1 cellular context compared by ENCODE assay signal in the genomic region with DNA sequence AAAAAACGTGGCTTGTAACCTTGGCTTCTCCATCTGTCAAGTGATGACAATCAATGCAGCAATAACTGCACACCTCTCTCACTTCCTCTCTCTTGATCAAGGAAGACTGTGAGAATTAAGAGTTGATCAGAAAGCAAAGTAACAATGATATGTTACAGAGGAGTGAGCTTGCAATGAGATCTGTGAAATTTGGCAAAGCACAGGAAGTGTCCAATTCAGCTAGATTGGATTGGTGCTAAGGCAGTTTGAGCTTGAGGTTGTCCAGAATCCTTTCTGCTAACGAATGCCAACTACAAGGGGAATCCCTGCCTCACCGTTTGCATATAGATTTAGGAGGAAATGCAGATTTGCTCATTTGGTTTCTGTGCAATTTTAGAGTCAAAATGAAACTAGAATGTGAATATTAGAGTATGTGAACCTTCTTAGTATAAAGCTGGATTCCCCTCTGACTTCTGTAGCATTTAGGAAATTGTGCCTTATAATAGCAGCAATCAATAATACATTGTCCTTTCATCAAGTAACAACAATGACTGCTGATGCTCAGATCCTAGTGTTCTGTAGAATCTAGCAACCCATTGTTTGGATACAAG.
TF ChIP-seq lines count a peak whose summit lies in the region.

No MANE protein-coding gene starts in this region.

TF ChIP-seq in GM23338, 12 proteins besides CTCF, POLR2A, EP300 and RAD21 (continued from another document):
- TF ChIP-seq, protein P1, sequence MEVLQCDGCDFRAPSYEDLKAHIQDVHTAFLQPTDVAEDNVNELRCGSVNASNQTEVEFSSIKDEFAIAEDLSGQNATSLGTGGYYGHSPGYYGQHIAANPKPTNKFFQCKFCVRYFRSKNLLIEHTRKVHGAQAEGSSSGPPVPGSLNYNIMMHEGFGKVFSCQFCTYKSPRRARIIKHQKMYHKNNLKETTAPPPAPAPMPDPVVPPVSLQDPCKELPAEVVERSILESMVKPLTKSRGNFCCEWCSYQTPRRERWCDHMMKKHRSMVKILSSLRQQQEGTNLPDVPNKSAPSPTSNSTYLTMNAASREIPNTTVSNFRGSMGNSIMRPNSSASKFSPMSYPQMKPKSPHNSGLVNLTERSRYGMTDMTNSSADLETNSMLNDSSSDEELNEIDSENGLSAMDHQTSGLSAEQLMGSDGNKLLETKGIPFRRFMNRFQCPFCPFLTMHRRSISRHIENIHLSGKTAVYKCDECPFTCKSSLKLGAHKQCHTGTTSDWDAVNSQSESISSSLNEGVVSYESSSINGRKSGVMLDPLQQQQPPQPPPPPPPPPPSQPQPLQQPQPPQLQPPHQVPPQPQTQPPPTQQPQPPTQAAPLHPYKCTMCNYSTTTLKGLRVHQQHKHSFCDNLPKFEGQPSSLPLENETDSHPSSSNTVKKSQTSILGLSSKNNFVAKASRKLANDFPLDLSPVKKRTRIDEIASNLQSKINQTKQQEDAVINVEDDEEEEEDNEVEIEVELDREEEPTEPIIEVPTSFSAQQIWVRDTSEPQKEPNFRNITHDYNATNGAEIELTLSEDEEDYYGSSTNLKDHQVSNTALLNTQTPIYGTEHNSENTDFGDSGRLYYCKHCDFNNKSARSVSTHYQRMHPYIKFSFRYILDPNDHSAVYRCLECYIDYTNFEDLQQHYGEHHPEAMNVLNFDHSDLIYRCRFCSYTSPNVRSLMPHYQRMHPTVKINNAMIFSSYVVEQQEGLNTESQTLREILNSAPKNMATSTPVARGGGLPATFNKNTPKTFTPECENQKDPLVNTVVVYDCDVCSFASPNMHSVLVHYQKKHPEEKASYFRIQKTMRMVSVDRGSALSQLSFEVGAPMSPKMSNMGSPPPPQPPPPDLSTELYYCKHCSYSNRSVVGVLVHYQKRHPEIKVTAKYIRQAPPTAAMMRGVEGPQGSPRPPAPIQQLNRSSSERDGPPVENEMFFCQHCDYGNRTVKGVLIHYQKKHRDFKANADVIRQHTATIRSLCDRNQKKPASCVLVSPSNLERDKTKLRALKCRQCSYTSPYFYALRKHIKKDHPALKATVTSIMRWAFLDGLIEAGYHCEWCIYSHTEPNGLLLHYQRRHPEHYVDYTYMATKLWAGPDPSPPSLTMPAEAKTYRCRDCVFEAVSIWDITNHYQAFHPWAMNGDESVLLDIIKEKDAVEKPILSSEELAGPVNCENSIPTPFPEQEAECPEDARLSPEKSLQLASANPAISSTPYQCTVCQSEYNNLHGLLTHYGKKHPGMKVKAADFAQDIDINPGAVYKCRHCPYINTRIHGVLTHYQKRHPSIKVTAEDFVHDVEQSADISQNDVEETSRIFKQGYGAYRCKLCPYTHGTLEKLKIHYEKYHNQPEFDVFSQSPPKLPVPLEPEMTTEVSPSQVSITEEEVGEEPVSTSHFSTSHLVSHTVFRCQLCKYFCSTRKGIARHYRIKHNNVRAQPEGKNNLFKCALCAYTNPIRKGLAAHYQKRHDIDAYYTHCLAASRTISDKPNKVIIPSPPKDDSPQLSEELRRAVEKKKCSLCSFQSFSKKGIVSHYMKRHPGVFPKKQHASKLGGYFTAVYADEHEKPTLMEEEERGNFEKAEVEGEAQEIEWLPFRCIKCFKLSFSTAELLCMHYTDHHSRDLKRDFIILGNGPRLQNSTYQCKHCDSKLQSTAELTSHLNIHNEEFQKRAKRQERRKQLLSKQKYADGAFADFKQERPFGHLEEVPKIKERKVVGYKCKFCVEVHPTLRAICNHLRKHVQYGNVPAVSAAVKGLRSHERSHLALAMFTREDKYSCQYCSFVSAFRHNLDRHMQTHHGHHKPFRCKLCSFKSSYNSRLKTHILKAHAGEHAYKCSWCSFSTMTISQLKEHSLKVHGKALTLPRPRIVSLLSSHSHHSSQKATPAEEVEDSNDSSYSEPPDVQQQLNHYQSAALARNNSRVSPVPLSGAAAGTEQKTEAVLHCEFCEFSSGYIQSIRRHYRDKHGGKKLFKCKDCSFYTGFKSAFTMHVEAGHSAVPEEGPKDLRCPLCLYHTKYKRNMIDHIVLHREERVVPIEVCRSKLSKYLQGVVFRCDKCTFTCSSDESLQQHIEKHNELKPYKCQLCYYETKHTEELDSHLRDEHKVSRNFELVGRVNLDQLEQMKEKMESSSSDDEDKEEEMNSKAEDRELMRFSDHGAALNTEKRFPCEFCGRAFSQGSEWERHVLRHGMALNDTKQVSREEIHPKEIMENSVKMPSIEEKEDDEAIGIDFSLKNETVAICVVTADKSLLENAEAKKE (CRISPR knock-in tag; IDR thresholded peaks at IDR 0.05), result no peak
- TF ChIP-seq ZNF331 (CRISPR knock-in tag; IDR thresholded peaks at IDR 0.05; ENCODE audit: low read depth) (no peak), EZH2phosphoT487 (IDR thresholded peaks at IDR 0.05; ENCODE audit: unreplicated experiment) (no peak), CREB1 (CRISPR knock-in tag; IDR thresholded peaks at IDR 0.05; ENCODE audit: low read depth) (no peak), NANOG (IDR thresholded peaks at IDR 0.05; ENCODE audit: borderline replicate concordance) (no peak), JUNB (IDR thresholded peaks at IDR 0.05; ENCODE audit: unreplicated experiment) (no peak)
- TF ChIP-seq, protein P2, sequence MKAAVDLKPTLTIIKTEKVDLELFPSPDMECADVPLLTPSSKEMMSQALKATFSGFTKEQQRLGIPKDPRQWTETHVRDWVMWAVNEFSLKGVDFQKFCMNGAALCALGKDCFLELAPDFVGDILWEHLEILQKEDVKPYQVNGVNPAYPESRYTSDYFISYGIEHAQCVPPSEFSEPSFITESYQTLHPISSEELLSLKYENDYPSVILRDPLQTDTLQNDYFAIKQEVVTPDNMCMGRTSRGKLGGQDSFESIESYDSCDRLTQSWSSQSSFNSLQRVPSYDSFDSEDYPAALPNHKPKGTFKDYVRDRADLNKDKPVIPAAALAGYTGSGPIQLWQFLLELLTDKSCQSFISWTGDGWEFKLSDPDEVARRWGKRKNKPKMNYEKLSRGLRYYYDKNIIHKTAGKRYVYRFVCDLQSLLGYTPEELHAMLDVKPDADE (IDR thresholded peaks at IDR 0.05), result no peak
